Comparison of ENCODE assay signal across 8 cellular contexts in genomic region chr11:17991799-17992433, GRCh38. TPM values are rescaled to one million over a fixed set of nuclear protein-coding genes. Genes with fewer than 3 reads are reported as not detected.
DNase-seq lines count a peak whose midpoint lies in the region; ATAC-seq and TF ChIP-seq lines count a peak whose summit lies in the region.

No MANE protein-coding gene starts in this region.

- peak; percentile 90 for ATAC-seq in HG03342 (IDR thresholded peaks at IDR 0.05; ENCODE audit: unreplicated experiment)
- ATAC-seq in activated T-helper 17 cell treated with anti-CD3 and anti-CD28 coated beads, Interleukin-2, amount 50 U/mL, for 72 hours (replicated peaks): peak; percentile 66

- no peak overlapping the region for H3K4me3 ChIP-seq in lower leg skin (ENCODE audit: low read depth, poor library complexity, severe bottlenecking)

- H3K9me3 Mint-ChIP-seq in Calu3 (ENCODE audit: low read depth, unreplicated experiment): no peaks in the 10 kb centered on the region
- no peaks in the 10 kb centered on the region for H3K9me3 Mint-ChIP-seq in activated T-helper 17 cell treated with anti-CD3 and anti-CD28 coated beads, Interleukin-2, amount 50 U/mL, for 72 hours

- intact Hi-C loops in Calu3 (cut with micrococcal nuclease; ENCODE audit: unreplicated experiment) (no loop called here), lower leg skin (cut with DNase I; ENCODE audit: low total_unique reads) (no loop called here)

- no peaks in the 10 kb centered on the region for H3K27me3 Mint-ChIP-seq in Calu3 (ENCODE audit: unreplicated experiment)
- H3K27me3 Mint-ChIP-seq in activated T-helper 17 cell treated with anti-CD3 and anti-CD28 coated beads, Interleukin-2, amount 50 U/mL, for 72 hours: no peaks in the 10 kb centered on the region

- TF ChIP-seq CTCF in Calu3 (IDR thresholded peaks at IDR 0.05; ENCODE audit: unreplicated experiment): peak; percentile 56
- TF ChIP-seq CTCF in lower leg skin (IDR thresholded peaks at IDR 0.05): peak in 1 of 3 donors; percentile 17

- H3K4me3 Mint-ChIP-seq in Calu3 (ENCODE audit: low read depth, unreplicated experiment): no peak overlapping the region
- no peak overlapping the region for H3K4me3 Mint-ChIP-seq in activated T-helper 17 cell treated with anti-CD3 and anti-CD28 coated beads, Interleukin-2, amount 50 U/mL, for 72 hours

- TF ChIP-seq POLR2A in lower leg skin (IDR thresholded peaks at IDR 0.05): no peak

- CTCF ChIA-PET in Calu3 (lab: Charles Lee): no interaction called here

- WGBS in lower leg skin, 2 donors: 35 to 39% methylated on average over 4 of the region's 4 CpGs

- H3K36me3 Mint-ChIP-seq in Calu3 (ENCODE audit: insufficient read depth, unreplicated experiment): no peaks in the 10 kb centered on the region
- H3K36me3 Mint-ChIP-seq in activated T-helper 17 cell treated with anti-CD3 and anti-CD28 coated beads, Interleukin-2, amount 50 U/mL, for 72 hours (ENCODE audit: low read depth): peaks cover 78% of the 10 kb centered on the region

- peaks cover 12% of the 10 kb centered on the region for H3K4me1 Mint-ChIP-seq in Calu3 (ENCODE audit: low read depth, unreplicated experiment)
- H3K4me1 Mint-ChIP-seq in activated T-helper 17 cell treated with anti-CD3 and anti-CD28 coated beads, Interleukin-2, amount 50 U/mL, for 72 hours: peaks cover 5% of the 10 kb centered on the region

- no TSS peak for BruUV-seq in Calu3 (replicated peaks; lab: Mats Ljungman, UMichigan)

- DNase-seq in Calu3 (peak; percentile 51), GM19238 (ENCODE audit: insufficient read length, low spot score) (peak; percentile 41), NCI-H774 (lab: John Stamatoyannopoulos, UW) (peak; percentile 21), germinal center (ENCODE audit: low spot score) (peak; percentile 67), putamen (ENCODE audit: low spot score) (peak; percentile 34), lower leg skin (ENCODE audit: low spot score in 2 of 2) (no peak)

- H3K27ac Mint-ChIP-seq in Calu3 (ENCODE audit: unreplicated experiment): no peak overlapping the region
- no peak overlapping the region for H3K27ac Mint-ChIP-seq in activated T-helper 17 cell treated with anti-CD3 and anti-CD28 coated beads, Interleukin-2, amount 50 U/mL, for 72 hours

RNA-seq across cellular contexts. Expression of gene SERGEF, which starts 20.9 kb away (rescaled TPM):
- total RNA-seq in Calu3 (2022) (23.8 and 28.1 TPM in 2 replicates), lower leg skin (10 to 100 TPM; 17.1 to 39.3 (median 33.1) TPM)
- total RNA-seq in activated T-helper 17 cell treated with anti-CD3 and anti-CD28 coated beads, Interleukin-2, amount 50 U/mL, for 72 hours: 10 to 100 TPM; 47.9 to 76.0 TPM

RNA-seq across cellular contexts. Expression of gene TPH1, which starts 54.2 kb away (rescaled TPM):
- total RNA-seq in Calu3 (2022) (0.24 and 0.34 TPM in 2 replicates), lower leg skin (1 to 10 TPM in 2 of 4 donors, under 1 TPM in 2; 0.04 to 1.9 (median 0.76) TPM)
- under 1 TPM; 0.19 to 0.24 TPM for total RNA-seq in activated T-helper 17 cell treated with anti-CD3 and anti-CD28 coated beads, Interleukin-2, amount 50 U/mL, for 72 hours

Comparison
In these comparisons a context has a peak if more than half of its experiments do, and no peak if none do; other contexts are left out.
1. DNase-seq: peak in Calu3 (single experiment), GM19238 (single experiment), NCI-H774 (single experiment), germinal center (single experiment) and putamen (single experiment); none in lower leg skin (0 of 2).